In genomic region chr15:42456971-42457370, GRCh38 we compare ENCODE assay signal across 8 cellular contexts. TPM values are rescaled to one million over a fixed set of nuclear protein-coding genes. Genes with fewer than 3 reads are reported as not detected.
DNase-seq lines count a peak whose midpoint lies in the region; ATAC-seq, FAIRE-seq and TF ChIP-seq lines count a peak whose summit lies in the region.

No MANE protein-coding gene starts in this region.

- H3K4me3 ChIP-seq in astrocyte of the spinal cord (ENCODE audit: low read depth, low read length) (peak overlapping the region; percentile 8), right atrium auricular region (peak overlapping the region; percentile 43 to 48), skeletal muscle tissue (ENCODE audit: low read length in 3 of 3) (peak overlapping the region; percentile 83 to 86 (median 83))

- H3K27ac ChIP-seq in right atrium auricular region (peak overlapping the region; percentile 88), skeletal muscle tissue (ENCODE audit: low read depth, low read length) (peak overlapping the region; percentile 89)

- H3K9ac ChIP-seq in skeletal muscle tissue (ENCODE audit: low read depth in 1 of 3, low read length in 3 of 3) = peak overlapping the region; percentile 86 to 94 (median 88)

- H3K36me3 ChIP-seq in right atrium auricular region = peaks cover 7% of the 10 kb centered on the region
- peaks cover 0 to 6% (median 1%) of the 10 kb centered on the region in 3 donors for H3K36me3 ChIP-seq in skeletal muscle tissue (ENCODE audit: control insufficient read depth in 3 of 3, insufficient read depth in 3 of 3, low read length in 3 of 3)

- no peak for DNase-seq in GM12891 (ENCODE audit: insufficient read length, low spot score)
- DNase-seq in astrocyte of the spinal cord (ENCODE audit: low read depth, low spot score) = no peak
- no peak for DNase-seq in right atrium auricular region (ENCODE audit: low spot score)
- DNase-seq in T-helper 2 cell = no peak
- DNase-seq in left colon = no peak
- DNase-seq in HuH-7.5 (ENCODE audit: low spot score) = no peak

- H3K4me1 ChIP-seq in right atrium auricular region = peaks cover 0 to 45% of the 10 kb centered on the region in 2 donors
- peaks cover 9 to 19% (median 16%) of the 10 kb centered on the region in 3 donors for H3K4me1 ChIP-seq in skeletal muscle tissue (ENCODE audit: control insufficient read depth in 3 of 3, insufficient read depth in 3 of 3, low read length in 3 of 3)

- ATAC-seq in GM21737 (IDR thresholded peaks at IDR 0.05; ENCODE audit: unreplicated experiment) (no peak), left colon (no peak)

- H3K27me3 ChIP-seq in right atrium auricular region (no peaks in the 10 kb centered on the region), skeletal muscle tissue (ENCODE audit: control insufficient read depth in 3 of 3, insufficient read depth in 3 of 3, low read length in 3 of 3) (no peaks in the 10 kb centered on the region)

- H3K9me3 ChIP-seq in right atrium auricular region (no peaks in the 10 kb centered on the region), skeletal muscle tissue (ENCODE audit: control insufficient read depth in 3 of 3, low read length in 3 of 3) (no peaks in the 10 kb centered on the region)

- TF ChIP-seq CTCF in astrocyte of the spinal cord (IDR thresholded peaks at IDR 0.05; ENCODE audit: low read depth, low read length) (no peak), right atrium auricular region (IDR thresholded peaks at IDR 0.05) (no peak)

- in situ Hi-C loops in astrocyte of the spinal cord (cut with HindIII; ENCODE audit: low sequenced_read_pairs) = no loop called here

- peak; percentile 51 for FAIRE-seq in GM12891 (lab: Jason Lieb, UNC)

- no peak for TF ChIP-seq POLR2A in GM12891 (IDR thresholded peaks at IDR 0.05; ENCODE audit: low read depth, low read length)

- intact Hi-C loops in left colon (cut with DNase I, micrococcal nuclease) = no loop called here

TF ChIP-seq in GM12891, 5 proteins besides CTCF, POLR2A, EP300 and RAD21:
- TF ChIP-seq POU2F2 (IDR thresholded peaks at IDR 0.05; ENCODE audit: low read depth, low read length) (no peak), PAX5 (IDR thresholded peaks at IDR 0.05; ENCODE audit: insufficient read depth, low read length, severe bottlenecking) (no peak), SPI1 (IDR thresholded peaks at IDR 0.05; ENCODE audit: low read depth, low read length) (no peak), TAF1 (IDR thresholded peaks at IDR 0.05; ENCODE audit: low read depth, low read length) (no peak), POLR2AphosphoS5 (IDR thresholded peaks at IDR 0.05; ENCODE audit: low read depth, low read length) (no peak)

RNA-seq across cellular contexts. Expression of gene ZNF106, which starts 34.0 kb away (rescaled TPM):
- 14.5 TPM for polyA plus RNA-seq in GM12891 (2012; ENCODE audit: low read depth, missing spikeins)
- total RNA-seq in right atrium auricular region (100 to 1,000 TPM; 332 to 619 TPM), skeletal muscle tissue (274 TPM), left colon (10 to 100 TPM; 32.8 to 48.6 TPM)

RNA-seq across cellular contexts. Expression of gene SNAP23, which starts 38.5 kb away (rescaled TPM):
- 90.7 TPM for polyA plus RNA-seq in GM12891 (2012; ENCODE audit: low read depth, missing spikeins)
- total RNA-seq in right atrium auricular region = 10 to 100 TPM; 37.3 to 38.1 TPM
- 50.6 TPM for total RNA-seq in skeletal muscle tissue
- 10 to 100 TPM; 62.4 to 97.3 TPM for total RNA-seq in left colon

Comparison
In these comparisons a context has a peak if more than half of its experiments do, and no peak if none do; other contexts are left out.
1. H3K4me3 ChIP-seq: peak in every context shown above with its lines; median percentile 83 in skeletal muscle tissue; 46 in right atrium auricular region; 8 in astrocyte of the spinal cord.